In genomic region chr2:201883970-201884369, GRCh38 we compare ENCODE assay signal across 16 cellular contexts.
DNase-seq lines count a peak whose midpoint lies in the region; ATAC-seq and TF ChIP-seq lines count a peak whose summit lies in the region.
"Had no signal": no experiment of that assay in that cellular context is flagged by ENCODE, and none has a peak within 500 bp of the region (broad histone marks: within the 10 kb centered on the region; RNA-seq: fewer than 3 reads in every experiment).

No MANE protein-coding gene starts in this region.

- H3K27me3 ChIP-seq in smooth muscle cell (ENCODE audit: low read depth): no peaks in the 10 kb centered on the region

- H3K36me3 ChIP-seq in smooth muscle cell (ENCODE audit: low read depth): no peaks in the 10 kb centered on the region

- H3K27ac Mint-ChIP-seq in mesothelial cell of epicardium: peak overlapping the region; percentile 71
- H3K27ac Mint-ChIP-seq: H9 had no signal

- H3K4me3 Mint-ChIP-seq in mesothelial cell of epicardium: no peak overlapping the region
- H3K4me3 Mint-ChIP-seq: H9 had no signal

- 27% methylated on average over 3 of the region's 3 CpGs for WGBS in smooth muscle cell (ENCODE audit: low lambda C conversion rate)

- H3K27me3 Mint-ChIP-seq in mesothelial cell of epicardium (ENCODE audit: low read depth): no peaks in the 10 kb centered on the region

- no peak overlapping the region for H3K4me3 ChIP-seq in smooth muscle cell
- H3K4me3 ChIP-seq: GM12878, PC-9 had no signal

- no peak for ATAC-seq in left lobe of liver
- ATAC-seq: GM12878 had no signal

- no peaks in the 10 kb centered on the region for H3K9me3 Mint-ChIP-seq in mesothelial cell of epicardium
- H3K9me3 Mint-ChIP-seq: H9 had no signal

- H3K36me3 Mint-ChIP-seq in mesothelial cell of epicardium: no peaks in the 10 kb centered on the region

- H3K4me2 ChIP-seq in smooth muscle cell: peak overlapping the region; percentile 12
- H3K4me2 ChIP-seq: PC-9, SK-N-SH had no signal

- no peaks in the 10 kb centered on the region for H3K79me2 ChIP-seq in smooth muscle cell (ENCODE audit: low read depth)

- peak; percentile 47 for DNase-seq in DMS79 treated with DMSO at 0.1 percent for 48 hours (lab: John Stamatoyannopoulos, UW)
- DNase-seq in DMS79 (lab: John Stamatoyannopoulos, UW): no peak
- DNase-seq in mesothelial cell of epicardium (ENCODE audit: low spot score in 2 of 2, unreplicated experiment in 2 of 2): no peak
- DNase-seq in smooth muscle cell (lab: John Stamatoyannopoulos, UW; ENCODE audit: unreplicated experiment): no peak
- DNase-seq in activated T-cell treated with anti-CD3 and anti-CD28 coated beads, Interleukin-2, amount 50 U/mL, for 1 hour: no peak
- no peak for DNase-seq in left lobe of liver (ENCODE audit: low spot score)
- DNase-seq in DMS114 treated with DMSO at 0.1 percent for 48 hours (lab: John Stamatoyannopoulos, UW; ENCODE audit: unreplicated experiment): no peak
- DNase-seq: DMS153, H9, NCI-H1694 treated with DMSO at 0.1 percent for 48 hours, NCI-H69, PC-9, SK-N-SH had no signal

- peaks cover 58% of the 10 kb centered on the region for H3K4me1 ChIP-seq in smooth muscle cell (ENCODE audit: low read depth)

- peaks cover 74% of the 10 kb centered on the region for H3K4me1 Mint-ChIP-seq in mesothelial cell of epicardium

- H4K20me1 ChIP-seq in smooth muscle cell (ENCODE audit: low read depth): no peaks in the 10 kb centered on the region

- H3F3A ChIP-seq in smooth muscle cell (ENCODE audit: low read depth): peaks cover 27% of the 10 kb centered on the region

- no peak overlapping the region for H3K9ac ChIP-seq in smooth muscle cell (ENCODE audit: low read depth)
- H3K9ac ChIP-seq: SK-N-SH had no signal

- TF ChIP-seq CTCF in VCaP (conservative IDR thresholded peaks at IDR 0.05) (no peak), mesothelial cell of epicardium (IDR thresholded peaks at IDR 0.05; ENCODE audit: unreplicated experiment) (no peak), smooth muscle cell (IDR thresholded peaks at IDR 0.05; ENCODE audit: borderline replicate concordance, insufficient read depth, poor library complexity, severe bottlenecking) (no peak)

- peak overlapping the region; percentile 49 for H3K27ac ChIP-seq in VCaP
- H3K27ac ChIP-seq in smooth muscle cell (ENCODE audit: low read depth): peak overlapping the region; percentile 8
- H3K27ac ChIP-seq: 22Rv1, PC-9 had no signal

- H3K9me3 ChIP-seq in smooth muscle cell (replicated peaks; ENCODE audit: low read depth): no peaks in the 10 kb centered on the region
- H3K9me3 ChIP-seq: SK-N-SH had no signal

- no peak overlapping the region for H2AFZ ChIP-seq in smooth muscle cell (ENCODE audit: low read depth)
- H2AFZ ChIP-seq: PC-9 had no signal
